In genomic region chr2:18903750-18904149, GRCh38 we compare ENCODE assay signal across 16 cellular contexts.
DNase-seq lines count a peak whose midpoint lies in the region; ATAC-seq, FAIRE-seq and TF ChIP-seq lines count a peak whose summit lies in the region.
"Had no signal": no experiment of that assay in that cellular context is flagged by ENCODE, and none has a peak within 500 bp of the region (broad histone marks: within the 10 kb centered on the region; RNA-seq: fewer than 3 reads in every experiment).

No MANE protein-coding gene starts in this region.

- no peaks in the 10 kb centered on the region for H3K36me3 ChIP-seq in Karpas-422 (ENCODE audit: insufficient read depth, low read length)
- H3K36me3 ChIP-seq: tibial nerve had no signal

- DNase-seq in GM18507 (ENCODE audit: extremely low spot score, insufficient read length, low read depth) (peak; percentile 3), RCC 7860 (ENCODE audit: low spot score) (peak; percentile 42), CD14-positive monocyte (ENCODE audit: low spot score) (no peak), Kasumi-1 (lab: John Stamatoyannopoulos, UW) (no peak), Karpas-422 (no peak), T-helper 1 cell (no peak)
- DNase-seq: activated naive CD4-positive, alpha-beta T cell treated with anti-CD3 and anti-CD28 coated beads for 36 hours; CD4-positive, alpha-beta memory T cell; GOT3; hypothalamus; NCI-H1436 treated with DMSO at 0.1 percent for 48 hours had no signal

- no peaks in the 10 kb centered on the region for H3K79me2 ChIP-seq in Karpas-422 (ENCODE audit: low read length)

- no peak for TF ChIP-seq CTCF in CD14-positive monocyte (IDR thresholded peaks at IDR 0.05)

- no peaks in the 10 kb centered on the region for H3K9me2 ChIP-seq in Karpas-422 (replicated peaks; ENCODE audit: insufficient read depth, low read length)

- H3K27ac ChIP-seq in Karpas-422 (ENCODE audit: low read length) = no peak overlapping the region
- H3K27ac ChIP-seq: RWPE1, tibial nerve had no signal

- no peak overlapping the region for H3K4me2 ChIP-seq in Karpas-422 (ENCODE audit: low read depth, low read length, poor library complexity, severe bottlenecking)

- no peak overlapping the region for H3K9ac ChIP-seq in Karpas-422 (ENCODE audit: low read length)

- no peaks in the 10 kb centered on the region for H3K4me1 Mint-ChIP-seq in CD14-positive monocyte
- H3K4me1 Mint-ChIP-seq: CD4-positive, alpha-beta memory T cell had no signal

- H4K20me1 ChIP-seq in Karpas-422 (ENCODE audit: insufficient read depth, low read depth, low read length) = no peaks in the 10 kb centered on the region

- FAIRE-seq in GM18507 (lab: Jason Lieb, UNC) (peak; percentile 77), RCC 7860 (lab: Jason Lieb, UNC) (peak; percentile 70)

- intact Hi-C loops in CD14-positive monocyte (cut with micrococcal nuclease) = no loop called here

- peaks cover 2 to 12% (median 9%) of the 10 kb centered on the region in 7 donors for H3K9me3 Mint-ChIP-seq in CD14-positive monocyte

- peaks cover 0 to 3% (median 0%) of the 10 kb centered on the region in 3 donors for H3K27me3 Mint-ChIP-seq in CD14-positive monocyte (ENCODE audit: low read depth in 3 of 3)
- H3K27me3 Mint-ChIP-seq: natural killer cell treated with Interleukin-12 subunit alpha and Interleukin-12 subunit beta and Interleukin-15 and Interleukin-18, amount 100 ng/mL, for 72 hours had no signal

- no peak overlapping the region for H3K27ac Mint-ChIP-seq in CD14-positive monocyte
- H3K27ac Mint-ChIP-seq: activated naive CD4-positive, alpha-beta T cell treated with anti-CD3 and anti-CD28 coated beads for 36 hours; CD4-positive, alpha-beta memory T cell; natural killer cell treated with Interleukin-12 subunit alpha and Interleukin-12 subunit beta and Interleukin-15 and Interleukin-18, amount 100 ng/mL, for 72 hours had no signal

- no peaks in the 10 kb centered on the region for H3K4me1 ChIP-seq in Karpas-422 (ENCODE audit: low read length)

- H3K4me3 Mint-ChIP-seq in CD14-positive monocyte = no peak overlapping the region
- H3K4me3 Mint-ChIP-seq: activated naive CD4-positive, alpha-beta T cell treated with anti-CD3 and anti-CD28 coated beads for 36 hours; CD4-positive, alpha-beta memory T cell; natural killer cell treated with Interleukin-12 subunit alpha and Interleukin-12 subunit beta and Interleukin-15 and Interleukin-18, amount 100 ng/mL, for 72 hours had no signal

- ATAC-seq in GM21390 (IDR thresholded peaks at IDR 0.05; ENCODE audit: unreplicated experiment) (peak; percentile 98), HG03064 (IDR thresholded peaks at IDR 0.05; ENCODE audit: low read depth, unreplicated experiment) (peak; percentile 95)
- ATAC-seq: natural killer cell treated with Interleukin-12 subunit alpha and Interleukin-12 subunit beta and Interleukin-15 and Interleukin-18, amount 100 ng/mL, for 72 hours had no signal

- no peaks in the 10 kb centered on the region for H3K36me3 Mint-ChIP-seq in CD14-positive monocyte
- H3K36me3 Mint-ChIP-seq: natural killer cell treated with Interleukin-12 subunit alpha and Interleukin-12 subunit beta and Interleukin-15 and Interleukin-18, amount 100 ng/mL, for 72 hours had no signal

- no peaks in the 10 kb centered on the region for H3K9me3 ChIP-seq in Karpas-422 (ENCODE audit: low read length)
- H3K9me3 ChIP-seq: tibial nerve had no signal

- H3K4me3 ChIP-seq in Karpas-422 (ENCODE audit: low read length) = no peak overlapping the region
- H3K4me3 ChIP-seq: tibial nerve had no signal

- H2AFZ ChIP-seq in Karpas-422 (ENCODE audit: low read length) = no peak overlapping the region

- H3K27me3 ChIP-seq in Karpas-422 (ENCODE audit: low read length) = no peaks in the 10 kb centered on the region
- H3K27me3 ChIP-seq: tibial nerve had no signal

Comparison
In these comparisons a context has a peak if more than half of its experiments do, and no peak if none do; other contexts are left out.
1. DNase-seq: peak in GM18507 (single experiment) and RCC 7860 (single experiment); none in CD14-positive monocyte (single experiment), Kasumi-1 (0 of 2), Karpas-422 (single experiment) and T-helper 1 cell (0 of 5).